In the genomic region with DNA sequence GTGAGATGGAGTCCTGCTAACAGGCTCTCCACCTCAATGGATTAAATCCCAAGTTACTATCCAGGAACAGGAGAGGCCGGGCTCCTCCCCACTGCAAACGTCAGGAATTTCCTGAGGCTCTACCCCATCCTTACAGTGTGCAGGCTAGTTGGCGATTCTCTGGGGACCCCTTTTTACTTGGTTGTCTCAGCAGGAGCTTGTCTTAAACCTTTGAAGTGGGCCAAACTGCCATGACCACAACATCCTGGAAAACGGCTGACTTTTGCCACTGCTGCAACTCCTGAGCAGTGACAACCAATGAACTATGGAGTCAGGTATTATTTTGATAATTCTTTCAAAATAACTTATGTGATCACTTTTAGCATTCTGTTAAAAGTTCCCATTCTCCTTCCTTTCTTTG, we compare ENCODE assay signal across 27 cellular contexts.
"Had no signal": no experiment of that assay in that cellular context is flagged by ENCODE, and none has a peak within 500 bp of the region (broad histone marks: within the 10 kb centered on the region; RNA-seq: fewer than 3 reads in every experiment).

No MANE protein-coding gene starts in this region.

- H3K27ac ChIP-seq: adrenal gland, body of pancreas, Peyer's patch, SJSA1 had no signal

- H3K4me2 ChIP-seq: SK-N-SH had no signal

- H3K4me3 ChIP-seq: adrenal gland, body of pancreas, Peyer's patch, SJSA1 had no signal

- H3K27me3 ChIP-seq: adrenal gland, body of pancreas, Peyer's patch, SJSA1 had no signal

- H3K4me1 ChIP-seq: adrenal gland, body of pancreas, Peyer's patch, SJSA1 had no signal

- H3K9me3 ChIP-seq: adrenal gland, body of pancreas, SJSA1, SK-N-SH had no signal

- DNase-seq: activated B cell treated with CpG ODN at 0.5 μM for 24 hours; activated CD4-positive, alpha-beta memory T cell treated with anti-CD3 and anti-CD28 coated beads for 36 hours; activated CD4-positive, alpha-beta T cell treated with anti-CD3 and anti-CD28 coated beads for 4 hours; activated CD4-positive, alpha-beta T cell treated with anti-CD3 and anti-CD28 coated beads, Interleukin-2, amount 50 U/mL, for 1 hour; activated CD4-positive, CD25-positive, alpha-beta regulatory T cell treated with anti-CD3 and anti-CD28 coated beads, Interleukin-2, amount 50 U/mL, for 72 hours; activated CD8-positive, alpha-beta memory T cell treated with anti-CD3 and anti-CD28 coated beads, Interleukin-2, amount 50 U/mL, for 4 hours; activated gamma-delta T cell treated with Interleukin-2 at 50 U/mL for 16 hours; activated naive CD4-positive, alpha-beta T cell treated with anti-CD3 and anti-CD28 coated beads for 36 hours; activated T-cell treated with anti-CD3 and anti-CD28 coated beads for 4 hours; activated T-cell treated with anti-CD3 and anti-CD28 coated beads, Interleukin-2, amount 50 U/mL, for 4 hours; adrenal gland; body of pancreas; caudate nucleus; cerebellar nuclear complex; NCI-H1105; NCI-H1417 treated with DMSO at 0.1 percent for 48 hours; NCI-H1930; NCI-H2081 treated with DMSO at 0.1 percent for 48 hours; NCI-H345; NCI-H524 treated with DMSO at 0.1 percent for 48 hours; NK-92 treated with Interleukin-12 subunit alpha and Interleukin-12 subunit beta, amount 100 ng/mL, for 24 hours; PC-3; Peyer's patch; RPMI8226; SHP77 treated with DMSO at 0.1 percent for 48 hours; SK-N-SH had no signal

- H3K9ac ChIP-seq: SK-N-SH had no signal

- H3K9me2 ChIP-seq: SK-N-SH had no signal

- H3K36me3 ChIP-seq: adrenal gland, Peyer's patch, SJSA1 had no signal
